In the genomic region with DNA sequence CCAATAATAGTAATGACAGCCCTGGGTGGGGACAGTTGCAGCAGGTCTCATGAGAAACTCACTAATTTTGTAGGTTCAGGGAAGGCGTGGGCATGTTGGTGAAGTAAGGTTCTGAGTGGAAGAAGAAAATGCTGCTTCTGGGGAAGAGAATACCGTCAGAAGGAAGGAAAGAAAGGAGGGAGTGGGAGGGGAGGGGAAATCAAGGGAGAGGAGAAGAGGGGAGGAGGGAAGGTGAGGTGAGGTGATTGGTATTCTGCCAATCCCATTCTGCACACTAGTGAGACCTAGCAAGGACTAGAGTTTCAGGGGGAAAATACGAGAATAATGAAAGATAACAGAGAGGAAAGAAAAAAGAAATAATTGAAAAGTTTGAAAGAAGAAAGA, we compare ENCODE assay signal across 8 cellular contexts. TPM values are rescaled to one million over a fixed set of nuclear protein-coding genes. Genes with fewer than 3 reads are reported as not detected.
DNase-seq lines count a peak whose midpoint lies in the region; ATAC-seq lines count a peak whose summit lies in the region.

No MANE protein-coding gene starts in this region.

- H3K9me3 ChIP-seq in CD4-positive, CD25-positive, alpha-beta regulatory T cell (ENCODE audit: control insufficient read depth in 2 of 2, low read length in 2 of 2), result no peaks in the 10 kb centered on the region
- H3K9me3 ChIP-seq in KOPT-K1 (ENCODE audit: insufficient read depth, low read length, poor library complexity, severe bottlenecking) (no peaks in the 10 kb centered on the region), mucosa of stomach (ENCODE audit: control insufficient read depth, low read length) (no peaks in the 10 kb centered on the region)

- H3K36me3 ChIP-seq in CD4-positive, CD25-positive, alpha-beta regulatory T cell (ENCODE audit: control insufficient read depth, insufficient read depth, low read length), result no peaks in the 10 kb centered on the region
- no peaks in the 10 kb centered on the region for H3K36me3 ChIP-seq in KOPT-K1 (ENCODE audit: insufficient read depth, low read length)
- no peaks in the 10 kb centered on the region for H3K36me3 ChIP-seq in mucosa of stomach (ENCODE audit: control insufficient read depth, insufficient read depth, low read length)

- H3K27ac ChIP-seq in CD4-positive, CD25-positive, alpha-beta regulatory T cell (ENCODE audit: insufficient read depth, low read length, poor library complexity, severe bottlenecking), result no peak overlapping the region
- H3K27ac ChIP-seq in KOPT-K1 (ENCODE audit: low read depth, low read length, poor library complexity, severe bottlenecking), result peak overlapping the region; percentile 19
- H3K27ac ChIP-seq in caudate nucleus (ENCODE audit: low read depth, low read length), result peak overlapping the region; percentile 49

- peak overlapping the region; percentile 88 to 96 (median 92) for H3K4me3 Mint-ChIP-seq in CD4-positive, CD25-positive, alpha-beta regulatory T cell

- H3K36me3 Mint-ChIP-seq in CD4-positive, CD25-positive, alpha-beta regulatory T cell, result no peaks in the 10 kb centered on the region

- peaks cover 24% of the 10 kb centered on the region for H3K27me3 ChIP-seq in CD4-positive, CD25-positive, alpha-beta regulatory T cell (ENCODE audit: control insufficient read depth, insufficient read depth, low read length)
- H3K27me3 ChIP-seq in mucosa of stomach (ENCODE audit: control insufficient read depth, insufficient read depth, low read length), result peaks cover 9% of the 10 kb centered on the region

- H3K27me3 Mint-ChIP-seq in CD4-positive, CD25-positive, alpha-beta regulatory T cell, result peaks cover 41% of the 10 kb centered on the region

- H3K27ac Mint-ChIP-seq in CD4-positive, CD25-positive, alpha-beta regulatory T cell, result peak overlapping the region; percentile 79 to 87 (median 87)

- H3K9me3 Mint-ChIP-seq in CD4-positive, CD25-positive, alpha-beta regulatory T cell, result peaks cover 0 to 1% (median 0%) of the 10 kb centered on the region in 7 donors

- ATAC-seq in CD4-positive, CD25-positive, alpha-beta regulatory T cell (ENCODE audit: low read depth in 2 of 2), result no peak
- ATAC-seq in GM21381 (IDR thresholded peaks at IDR 0.05; ENCODE audit: unreplicated experiment), result no peak
- ATAC-seq in GM19023 (IDR thresholded peaks at IDR 0.05; ENCODE audit: unreplicated experiment), result no peak

- H3K9ac ChIP-seq in mucosa of stomach (ENCODE audit: low read length), result peak overlapping the region; percentile 91

- peaks cover 16% of the 10 kb centered on the region for H3K4me1 ChIP-seq in CD4-positive, CD25-positive, alpha-beta regulatory T cell (ENCODE audit: control insufficient read depth, insufficient read depth, low read length, poor library complexity, severe bottlenecking)
- H3K4me1 ChIP-seq in mucosa of stomach (ENCODE audit: control insufficient read depth, insufficient read depth, low read length), result peaks cover 8% of the 10 kb centered on the region

- H3K4me1 Mint-ChIP-seq in CD4-positive, CD25-positive, alpha-beta regulatory T cell, result peaks cover 9 to 25% (median 17%) of the 10 kb centered on the region in 4 donors

- no peak for DNase-seq in CD4-positive, CD25-positive, alpha-beta regulatory T cell
- peak in 6 of 61 donors; percentile 14 to 66 (median 42) for DNase-seq in caudate nucleus (lab: John Stamatoyannopoulos, UW)
- no peak for DNase-seq in stimulated activated CD8-positive, alpha-beta memory T cell treated with anti-CD3 and anti-CD28 coated beads, Interleukin-4, amount 100 ng/mL, for 48 hours
- DNase-seq in LoVo (ENCODE audit: low spot score), result no peak

- peak overlapping the region; percentile 85 for H3K4me3 ChIP-seq in CD4-positive, CD25-positive, alpha-beta regulatory T cell (ENCODE audit: low read depth, low read length)
- H3K4me3 ChIP-seq in mucosa of stomach (ENCODE audit: low read length), result peak overlapping the region; percentile 66

RNA-seq across cellular contexts. Expression of gene MGST3, which starts 32.4 kb away (rescaled TPM):
- total RNA-seq in CD4-positive, CD25-positive, alpha-beta regulatory T cell, result 37.1 TPM
- 100 to 1,000 TPM; 133 to 190 (median 149) TPM for polyA plus RNA-seq in CD4-positive, CD25-positive, alpha-beta regulatory T cell

RNA-seq across cellular contexts. Expression of gene LRRC52, which starts 54.9 kb away (rescaled TPM):
- total RNA-seq in CD4-positive, CD25-positive, alpha-beta regulatory T cell, result not detected
- polyA plus RNA-seq in CD4-positive, CD25-positive, alpha-beta regulatory T cell, result not detected
